In genomic region chr5:173499471-173500212, GRCh38 we compare ENCODE assay signal across 1 cellular context.
A peak's percentile ranks its signal among the peaks of the same experiment; 100 is the strongest.
TF ChIP-seq lines count a peak whose summit lies in the region.

No MANE protein-coding gene starts in this region.

TF ChIP-seq in HepG2, 621 proteins besides CTCF, POLR2A, EP300 and RAD21 (continued from another document and continues in another):
- no peak for TF ChIP-seq KIAA2018 (CRISPR knock-in tag; IDR thresholded peaks at IDR 0.05; ENCODE audit: borderline replicate concordance)
- TF ChIP-seq FOXA3 (CRISPR knock-in tag; IDR thresholded peaks at IDR 0.05) = peak; percentile 5; the same call in 1 of the 2 replicates
- TF ChIP-seq DPF2 (CRISPR knock-in tag; IDR thresholded peaks at IDR 0.05; ENCODE audit: borderline replicate concordance, low read depth) = peak; percentile 34; the same call in 1 of the 2 replicates
- no peak for TF ChIP-seq ZFP1 (CRISPR knock-in tag; IDR thresholded peaks at IDR 0.05)
- no peak for TF ChIP-seq SP2 (CRISPR knock-in tag; IDR thresholded peaks at IDR 0.05)
- 0 out of 2 replicates have a peak, but pooled peaks have one; percentile 6 for TF ChIP-seq GABPB1 (CRISPR knock-in tag; IDR thresholded peaks at IDR 0.05)
- peak; percentile 87 for TF ChIP-seq ZBTB34 (CRISPR knock-in tag; IDR thresholded peaks at IDR 0.05)
- TF ChIP-seq ZNF720 (CRISPR knock-in tag; IDR thresholded peaks at IDR 0.05) = no peak
- TF ChIP-seq HMG20A (CRISPR knock-in tag; IDR thresholded peaks at IDR 0.05; ENCODE audit: borderline replicate concordance) = no peak
- no peak for TF ChIP-seq SYNCRIP (IDR thresholded peaks at IDR 0.05; ENCODE audit: insufficient read depth, low read depth, low read length)
- TF ChIP-seq REXO4 (CRISPR knock-in tag; IDR thresholded peaks at IDR 0.05; ENCODE audit: borderline replicate concordance) = no peak
- TF ChIP-seq ZMYM2 (CRISPR knock-in tag; IDR thresholded peaks at IDR 0.05) = no peak
- TF ChIP-seq ZBTB33 (CRISPR knock-in tag; IDR thresholded peaks at IDR 0.05) = peak; percentile 33; the same call in 1 of the 2 replicates
- 0 out of 2 replicates have a peak, but pooled peaks have one; percentile 9 for TF ChIP-seq RXRA (CRISPR knock-in tag; IDR thresholded peaks at IDR 0.05)
- no peak for TF ChIP-seq KLF12 (CRISPR knock-in tag; IDR thresholded peaks at IDR 0.05; ENCODE audit: borderline replicate concordance)
- TF ChIP-seq ZNF260 (CRISPR knock-in tag; IDR thresholded peaks at IDR 0.05; ENCODE audit: borderline replicate concordance, low read depth) = no peak
- TF ChIP-seq ZNF691 (CRISPR knock-in tag; IDR thresholded peaks at IDR 0.05; ENCODE audit: borderline replicate concordance, low read depth) = no peak
- TF ChIP-seq HNRNPL (IDR thresholded peaks at IDR 0.05; ENCODE audit: low read depth, low read length) = peak; percentile 84
- no peak for TF ChIP-seq ZNF337 (CRISPR knock-in tag; IDR thresholded peaks at IDR 0.05; ENCODE audit: borderline replicate concordance, low read depth)
- peak; percentile 62 for TF ChIP-seq PAXIP1 (CRISPR knock-in tag; conservative IDR thresholded peaks at IDR 0.05)
- TF ChIP-seq PHF21A (CRISPR knock-in tag; IDR thresholded peaks at IDR 0.05) = peak; percentile 69
- TF ChIP-seq NCOA2 (CRISPR knock-in tag; IDR thresholded peaks at IDR 0.05) = peak; percentile 51; the same call in 1 of the 2 replicates
- TF ChIP-seq ZBTB10 (CRISPR knock-in tag; IDR thresholded peaks at IDR 0.05; ENCODE audit: borderline replicate concordance) = peak; percentile 46; the same call in 1 of the 2 replicates
- no peak for TF ChIP-seq PREB (CRISPR knock-in tag; IDR thresholded peaks at IDR 0.05)
- TF ChIP-seq PHF8 (CRISPR knock-in tag; IDR thresholded peaks at IDR 0.05) = peak; percentile 49; the same call in 1 of the 2 replicates
- peak; percentile 45; the same call in 1 of the 2 replicates for TF ChIP-seq TFAP4 (IDR thresholded peaks at IDR 0.05; ENCODE audit: borderline replicate concordance, low read depth)
- TF ChIP-seq ZNF687 (CRISPR knock-in tag; IDR thresholded peaks at IDR 0.05) = peak; percentile 63; the same call in 1 of the 2 replicates
